Comparison of ENCODE assay signal across 12 cellular contexts in genomic region chr1:168520052-168520751, GRCh38. TPM values are rescaled to one million over a fixed set of nuclear protein-coding genes. Genes with fewer than 3 reads are reported as not detected.
DNase-seq lines count a peak whose midpoint lies in the region; FAIRE-seq and TF ChIP-seq lines count a peak whose summit lies in the region.
"Had no signal": no experiment of that assay in that cellular context is flagged by ENCODE, and none has a peak within 500 bp of the region (broad histone marks: within the 10 kb centered on the region; RNA-seq: fewer than 3 reads in every experiment).

No MANE protein-coding gene starts in this region.

- H3K27me3 Mint-ChIP-seq in activated T-cell treated with anti-CD3 and anti-CD28 coated beads, Interleukin-2, amount 50 U/mL, for 24 hours, result no peaks in the 10 kb centered on the region

- H3K36me3 Mint-ChIP-seq in activated T-cell treated with anti-CD3 and anti-CD28 coated beads, Interleukin-2, amount 50 U/mL, for 24 hours (ENCODE audit: low read depth), result no peaks in the 10 kb centered on the region

- H3K4me1 ChIP-seq in small intestine (ENCODE audit: control insufficient read depth in 2 of 2, insufficient read depth in 1 of 2, low read depth in 1 of 2, low read length in 1 of 2), result peaks cover 0 to 2% of the 10 kb centered on the region in 2 donors

- H3K4me3 Mint-ChIP-seq in activated T-cell treated with anti-CD3 and anti-CD28 coated beads, Interleukin-2, amount 50 U/mL, for 24 hours, result peak overlapping the region; percentile 52

- no peaks in the 10 kb centered on the region for H3K27me3 ChIP-seq in small intestine (ENCODE audit: control insufficient read depth in 2 of 2, insufficient read depth in 2 of 2, low read length in 2 of 2)

- H3K4me3 ChIP-seq in small intestine (ENCODE audit: low read depth in 1 of 2, low read length in 2 of 2) (no peak overlapping the region), foreskin fibroblast (ENCODE audit: low read depth in 1 of 2, low read length in 2 of 2) (no peak overlapping the region)

- DNase-seq in GM12892 (ENCODE audit: insufficient read length) (no peak), Kasumi-1 (lab: John Stamatoyannopoulos, UW) (peak; percentile 80 to 86), small intestine (peak; percentile 40), mesenteric fat pad (ENCODE audit: low spot score) (no peak), NCI-H1930 (lab: John Stamatoyannopoulos, UW) (no peak), foreskin fibroblast (no peak), DMS114 treated with DMSO at 0.1 percent for 48 hours (lab: John Stamatoyannopoulos, UW; ENCODE audit: unreplicated experiment) (no peak)
- peak; percentile 61 for DNase-seq in activated T-cell treated with anti-CD3 and anti-CD28 coated beads, Interleukin-2, amount 50 U/mL, for 24 hours
- DNase-seq: cerebellar nuclear complex, NCI-H82 had no signal

- no peak for TF ChIP-seq POLR2A in GM12892 (IDR thresholded peaks at IDR 0.05; ENCODE audit: low read depth, low read length)

- FAIRE-seq in GM12892 (lab: Jason Lieb, UNC) (peak; percentile 24), small intestine (lab: Jason Lieb, UNC) (no peak)

- WGBS in small intestine, 3 donors, result 56 to 74% (median 68%) methylated on average over 6 of the region's 6 CpGs

- H3K27ac Mint-ChIP-seq in activated T-cell treated with anti-CD3 and anti-CD28 coated beads, Interleukin-2, amount 50 U/mL, for 24 hours, result peak overlapping the region; percentile 84

- no peaks in the 10 kb centered on the region for H3K36me3 ChIP-seq in small intestine (ENCODE audit: control insufficient read depth in 2 of 2, insufficient read depth in 2 of 2, low read length in 2 of 2)

- peaks cover 7% of the 10 kb centered on the region for H3K9me3 Mint-ChIP-seq in activated T-cell treated with anti-CD3 and anti-CD28 coated beads, Interleukin-2, amount 50 U/mL, for 24 hours

- no peaks in the 10 kb centered on the region for H3K9me3 ChIP-seq in small intestine (ENCODE audit: control insufficient read depth, low read depth)

- TF ChIP-seq CTCF in foreskin fibroblast (IDR thresholded peaks at IDR 0.05; ENCODE audit: low read depth, low read length), result no peak

- peaks cover 53% of the 10 kb centered on the region for H3K4me1 Mint-ChIP-seq in activated T-cell treated with anti-CD3 and anti-CD28 coated beads, Interleukin-2, amount 50 U/mL, for 24 hours (ENCODE audit: low read depth)

- peak overlapping the region; percentile 1 to 30 for H3K27ac ChIP-seq in small intestine (ENCODE audit: low read depth in 1 of 2, low read length in 1 of 2)
- H3K27ac ChIP-seq: VCaP had no signal

RNA-seq across cellular contexts. Expression of gene XCL2, which starts 23.6 kb away (rescaled TPM):
- polyA plus RNA-seq in GM12892 (2012; ENCODE audit: missing spikeins), result not detected
- polyA plus RNA-seq in small intestine, result under 1 TPM in 1 of 3 donors, not detected in 2; 0.42 TPM
- total RNA-seq in mesenteric fat pad, result 0.64 TPM
- total RNA-seq: LHCN-M2 had no signal

RNA-seq across cellular contexts. Expression of gene XCL1, which starts 56.2 kb away (rescaled TPM):
- polyA plus RNA-seq in GM12892 (2012; ENCODE audit: missing spikeins), result 2.0 TPM
- polyA plus RNA-seq in small intestine, result under 1 TPM in 2 of 3 donors, not detected in 1; 0.21 to 0.54 TPM
- 0.32 TPM for total RNA-seq in mesenteric fat pad
- total RNA-seq: LHCN-M2 had no signal

Comparison
In these comparisons a context has a peak if more than half of its experiments do, and no peak if none do; other contexts are left out.
1. DNase-seq: peak in Kasumi-1 (2 of 2), activated T-cell treated with anti-CD3 and anti-CD28 coated beads, Interleukin-2, amount 50 U/mL, for 24 hours (single experiment) and small intestine (single experiment); none in GM12892 (single experiment), mesenteric fat pad (single experiment), NCI-H1930 (0 of 2), foreskin fibroblast (0 of 2) and DMS114 treated with DMSO at 0.1 percent for 48 hours (single experiment).